ENCODE assay signal across 8 cellular contexts in the genomic region with DNA sequence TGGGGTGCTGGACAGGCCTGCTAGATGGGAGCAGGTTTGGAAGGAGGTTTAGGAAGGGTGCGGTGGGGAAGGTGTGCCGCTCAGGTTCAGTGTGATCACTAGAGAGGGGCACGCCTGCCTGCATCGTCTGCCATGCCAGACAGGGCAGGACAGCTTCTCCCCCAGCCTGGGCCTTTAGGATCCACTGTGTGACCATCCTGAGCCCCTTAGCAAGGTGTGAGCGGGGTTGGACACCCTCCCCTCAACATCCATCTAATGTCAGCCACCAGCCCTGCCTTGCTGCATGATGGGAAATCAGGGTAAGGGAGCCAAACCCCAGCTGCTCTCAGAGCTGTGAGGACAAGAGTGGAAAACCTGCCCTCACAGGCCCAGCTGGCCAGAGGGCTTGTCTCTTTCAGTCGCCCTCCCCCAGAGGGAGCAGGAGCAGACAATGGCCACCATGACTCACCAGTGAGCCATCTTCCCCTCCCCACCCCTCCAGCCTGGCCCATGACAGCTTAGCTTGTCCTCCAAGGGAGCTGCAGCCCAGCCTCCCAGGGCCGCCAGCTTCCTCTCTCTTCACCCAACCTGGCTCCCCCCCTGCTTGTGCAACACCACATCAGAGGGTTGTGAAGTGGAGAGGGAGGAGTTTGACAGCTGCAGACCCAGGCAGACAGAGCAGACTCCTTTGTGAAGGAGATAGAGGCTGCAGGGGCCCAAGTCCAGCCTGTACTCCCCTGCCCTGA. TPM values are rescaled to one million over a fixed set of nuclear protein-coding genes. Genes with fewer than 3 reads are reported as not detected.
A peak's percentile ranks its signal among the peaks of the same experiment; 100 is the strongest.
DNase-seq lines count a peak whose midpoint lies in the region; ATAC-seq and TF ChIP-seq lines count a peak whose summit lies in the region.

No MANE protein-coding gene starts in this region.

- H3K27ac ChIP-seq in osteoblast (ENCODE audit: low read depth, low read length) = peak overlapping the region; percentile 76
- H3K27ac ChIP-seq in temporal lobe (ENCODE audit: low read depth, low read length) = peak overlapping the region; percentile 96

- no peaks in the 10 kb centered on the region for H3K9me3 ChIP-seq in osteoblast (ENCODE audit: low read depth, low read length)

- in situ Hi-C loops in Caki2 (cut with HindIII; ENCODE audit: low pct_unique_long_range_greater_than_20kb, low sequenced_read_pairs) (no loop called here), SK-MEL-5 (cut with HindIII; ENCODE audit: low pct_unique_long_range_greater_than_20kb, low sequenced_read_pairs) (no loop called here)

- H3K27me3 ChIP-seq in osteoblast (ENCODE audit: insufficient read depth, low read length) = no peaks in the 10 kb centered on the region

- no peaks in the 10 kb centered on the region for H3K36me3 Mint-ChIP-seq in activated naive CD4-positive, alpha-beta T cell treated with anti-CD3 and anti-CD28 coated beads, Interleukin-2, amount 50 U/mL, for 24 hours

- no peaks in the 10 kb centered on the region for H3K9me3 Mint-ChIP-seq in activated naive CD4-positive, alpha-beta T cell treated with anti-CD3 and anti-CD28 coated beads, Interleukin-2, amount 50 U/mL, for 24 hours

- H2AFZ ChIP-seq in osteoblast (ENCODE audit: low read length) = peak overlapping the region; percentile 78

- no peaks in the 10 kb centered on the region for H3K36me3 ChIP-seq in osteoblast (ENCODE audit: insufficient read depth, low read length)

- peak overlapping the region; percentile 71 for H3K4me2 ChIP-seq in osteoblast (ENCODE audit: insufficient read depth, low read length)

- ATAC-seq in GM18498 (IDR thresholded peaks at IDR 0.05; ENCODE audit: unreplicated experiment) = no peak

- TF ChIP-seq CTCF in osteoblast (IDR thresholded peaks at IDR 0.05; ENCODE audit: extremely low read depth, low read depth, low read length) = no peak

- peak overlapping the region; percentile 79 for H3K4me3 Mint-ChIP-seq in activated naive CD4-positive, alpha-beta T cell treated with anti-CD3 and anti-CD28 coated beads, Interleukin-2, amount 50 U/mL, for 24 hours

- H3K27me3 Mint-ChIP-seq in activated naive CD4-positive, alpha-beta T cell treated with anti-CD3 and anti-CD28 coated beads, Interleukin-2, amount 50 U/mL, for 24 hours = no peaks in the 10 kb centered on the region

- no peak overlapping the region for H3K4me3 ChIP-seq in osteoblast (ENCODE audit: insufficient read depth, low read length)

- H4K20me1 ChIP-seq in osteoblast (ENCODE audit: insufficient read depth, low read length) = no peaks in the 10 kb centered on the region

- H3K4me1 Mint-ChIP-seq in activated naive CD4-positive, alpha-beta T cell treated with anti-CD3 and anti-CD28 coated beads, Interleukin-2, amount 50 U/mL, for 24 hours = peaks cover 87% of the 10 kb centered on the region

- H3K27ac Mint-ChIP-seq in activated naive CD4-positive, alpha-beta T cell treated with anti-CD3 and anti-CD28 coated beads, Interleukin-2, amount 50 U/mL, for 24 hours = peak overlapping the region; percentile 70

- no peaks in the 10 kb centered on the region for H3K79me2 ChIP-seq in osteoblast (ENCODE audit: insufficient read depth, low read length)

- DNase-seq in Caki2 (ENCODE audit: low read depth) = peak; percentile 98
- DNase-seq in LoVo (ENCODE audit: low spot score) = peak; percentile 85
- DNase-seq in SK-MEL-5 (ENCODE audit: low read depth, low spot score) = peak; percentile 68
- DNase-seq in globus pallidus (ENCODE audit: low spot score) = peak; percentile 96
- DNase-seq in osteoblast (ENCODE audit: insufficient read length, low spot score, missing footprints) = peak; percentile 96

- peaks cover 47% of the 10 kb centered on the region for H3K4me1 ChIP-seq in osteoblast (ENCODE audit: insufficient read depth, low read length)

RNA-seq across cellular contexts. Expression of a gene that starts 37.0 kb away (rescaled TPM):
- total RNA-seq in Caki2 (2014; rRNA removed; shearing (Covaris generic); ENCODE audit: low replicate concordance) = 8.3 and 11.9 TPM in 2 replicates
- 0.13 and 0.55 TPM in 2 replicates for total RNA-seq in SK-MEL-5 (2014; rRNA removed; shearing (Covaris generic))
- 0.61 and 1.1 TPM in 2 replicates for polyA plus RNA-seq in SK-MEL-5 (2015; cell fraction: cytosol; rRNA removed)
- 0.54 TPM in 1 of 2 replicates, not detected in the other for polyA plus RNA-seq in SK-MEL-5 (2015; cell fraction: nucleus; rRNA removed)
- total RNA-seq in osteoblast (2.7 and 3.6 TPM in 2 replicates), temporal lobe (0.98 TPM)

RNA-seq across cellular contexts. Expression of a gene that starts 56.8 kb away (rescaled TPM):
- total RNA-seq in Caki2 (2014; rRNA removed; shearing (Covaris generic); ENCODE audit: low replicate concordance) = 7.7 and 9.3 TPM in 2 replicates
- total RNA-seq in SK-MEL-5 (2014; rRNA removed; shearing (Covaris generic)) = 22.1 and 26.5 TPM in 2 replicates
- polyA plus RNA-seq in SK-MEL-5 (2015; cell fraction: cytosol; rRNA removed) = 21.4 and 31.7 TPM in 2 replicates
- polyA plus RNA-seq in SK-MEL-5 (2015; cell fraction: nucleus; rRNA removed) = 17.6 and 26.0 TPM in 2 replicates
- 1.8 and 2.9 TPM in 2 replicates for total RNA-seq in osteoblast
- total RNA-seq in temporal lobe = 27.5 TPM
